27 cellular contexts compared by ENCODE assay signal in the genomic region with DNA sequence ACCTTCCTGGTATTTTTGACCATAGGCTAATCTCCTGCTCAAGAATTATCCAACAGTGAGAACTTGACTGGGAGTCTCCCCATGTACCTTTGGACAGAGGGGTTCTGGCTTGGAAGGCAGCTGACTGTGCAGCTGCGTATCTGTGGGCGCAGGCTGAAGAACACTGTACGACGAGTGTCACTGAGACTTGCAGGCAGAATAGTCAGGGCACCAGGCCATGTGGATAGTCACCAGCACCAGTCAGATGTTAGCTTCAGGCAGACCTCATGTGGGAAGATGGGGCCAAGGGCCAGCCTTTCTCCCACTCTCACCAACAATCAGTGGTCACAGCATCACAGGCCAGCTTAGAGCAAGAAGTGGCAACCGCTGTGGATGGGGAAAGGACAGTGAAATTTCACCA. TPM values are rescaled to one million over a fixed set of nuclear protein-coding genes. Genes with fewer than 3 reads are reported as not detected.
DNase-seq lines count a peak whose midpoint lies in the region; ATAC-seq, FAIRE-seq and TF ChIP-seq lines count a peak whose summit lies in the region.
"Had no signal": no experiment of that assay in that cellular context is flagged by ENCODE, and none has a peak within 500 bp of the region (broad histone marks: within the 10 kb centered on the region; RNA-seq: fewer than 3 reads in every experiment).

No MANE protein-coding gene starts in this region.

- H3K36me3 Mint-ChIP-seq in activated T-cell treated with anti-CD3 and anti-CD28 coated beads, Interleukin-2, amount 50 U/mL, for 24 hours (ENCODE audit: low read depth): peaks cover 52% of the 10 kb centered on the region
- H3K36me3 Mint-ChIP-seq in nephron (ENCODE audit: low read depth): peaks cover 35% of the 10 kb centered on the region

- no peaks in the 10 kb centered on the region for H3K9me3 Mint-ChIP-seq in activated T-cell treated with anti-CD3 and anti-CD28 coated beads, Interleukin-2, amount 50 U/mL, for 24 hours
- H3K9me3 Mint-ChIP-seq in nephron: no peaks in the 10 kb centered on the region
- H3K9me3 Mint-ChIP-seq: dendritic cell treated with granulocyte-macrophage colony-stimulating factor and Interleukin-4, amounts not matched to agents 40 ng/mL and 50 ng/mL, for 4 days had no signal

- no peak for TF ChIP-seq CTCF in cardiac muscle cell (IDR thresholded peaks at IDR 0.05; ENCODE audit: low read depth, low read length)
- TF ChIP-seq CTCF in nephron (IDR thresholded peaks at IDR 0.05; ENCODE audit: unreplicated experiment in 3 of 3): no peak

- no peaks in the 10 kb centered on the region for H3K36me3 ChIP-seq in cardiac muscle cell

- no peak for FAIRE-seq in RCC 7860 (lab: Jason Lieb, UNC)
- FAIRE-seq: A204.1 had no signal

- no peak overlapping the region for H3K4me3 ChIP-seq in cardiac muscle cell
- H3K4me3 ChIP-seq: BLaER1 treated with 17β-estradiol and CSF1 and Interleukin-3, amounts not matched to agents 10 nM and 100 nM; body of pancreas; upper lobe of left lung had no signal

- H3K4me1 Mint-ChIP-seq in activated T-cell treated with anti-CD3 and anti-CD28 coated beads, Interleukin-2, amount 50 U/mL, for 24 hours (ENCODE audit: low read depth): peaks cover 1% of the 10 kb centered on the region
- H3K4me1 Mint-ChIP-seq in nephron: peaks cover 39% of the 10 kb centered on the region

- H3K9me3 ChIP-seq in cardiac muscle cell (ENCODE audit: low read depth): no peaks in the 10 kb centered on the region
- H3K9me3 ChIP-seq: BLaER1 treated with 17β-estradiol and CSF1 and Interleukin-3, amounts not matched to agents 10 nM and 100 nM; body of pancreas; upper lobe of left lung had no signal

- no peaks in the 10 kb centered on the region for H3K27me3 ChIP-seq in cardiac muscle cell
- H3K27me3 ChIP-seq: BLaER1 treated with 17β-estradiol and CSF1 and Interleukin-3, amounts not matched to agents 10 nM and 100 nM; body of pancreas; upper lobe of left lung had no signal

- no peaks in the 10 kb centered on the region for H3K27me3 Mint-ChIP-seq in activated T-cell treated with anti-CD3 and anti-CD28 coated beads, Interleukin-2, amount 50 U/mL, for 24 hours
- H3K27me3 Mint-ChIP-seq in nephron (ENCODE audit: low read depth): no peaks in the 10 kb centered on the region
- H3K27me3 Mint-ChIP-seq: dendritic cell treated with granulocyte-macrophage colony-stimulating factor and Interleukin-4, amounts not matched to agents 40 ng/mL and 50 ng/mL, for 4 days had no signal

- H3K4me3 Mint-ChIP-seq in activated T-cell treated with anti-CD3 and anti-CD28 coated beads, Interleukin-2, amount 50 U/mL, for 24 hours: no peak overlapping the region
- no peak overlapping the region for H3K4me3 Mint-ChIP-seq in nephron
- H3K4me3 Mint-ChIP-seq: dendritic cell treated with granulocyte-macrophage colony-stimulating factor and Interleukin-4, amounts not matched to agents 40 ng/mL and 50 ng/mL, for 4 days had no signal

- ATAC-seq in GM18517 (IDR thresholded peaks at IDR 0.05; ENCODE audit: unreplicated experiment): no peak
- ATAC-seq: body of pancreas had no signal

- H3K27ac ChIP-seq in cardiac muscle cell: peak overlapping the region; percentile 19
- H3K27ac ChIP-seq: BLaER1 treated with 17β-estradiol and CSF1 and Interleukin-3, amounts not matched to agents 10 nM and 100 nM; body of pancreas; epithelial cell of prostate; upper lobe of left lung had no signal

- peaks cover 16% of the 10 kb centered on the region for H3K4me1 ChIP-seq in cardiac muscle cell (ENCODE audit: low read depth)
- H3K4me1 ChIP-seq: body of pancreas had no signal

- peak overlapping the region; percentile 3 for H3K27ac Mint-ChIP-seq in activated T-cell treated with anti-CD3 and anti-CD28 coated beads, Interleukin-2, amount 50 U/mL, for 24 hours
- peak overlapping the region in 2 of 3 experiments; percentile 24 to 65 for H3K27ac Mint-ChIP-seq in nephron
- H3K27ac Mint-ChIP-seq: dendritic cell treated with granulocyte-macrophage colony-stimulating factor and Interleukin-4, amounts not matched to agents 40 ng/mL and 50 ng/mL, for 4 days had no signal

- DNase-seq in activated T-cell treated with anti-CD3 and anti-CD28 coated beads, Interleukin-2, amount 50 U/mL, for 24 hours: no peak
- DNase-seq in activated T-cell treated with anti-CD3 and anti-CD28 coated beads, Interleukin-2, amount 50 U/mL, for 1 hour: no peak
- DNase-seq in cardiac muscle cell (ENCODE audit: low read depth in 1 of 2, low spot score in 1 of 2) (no peak), HUDEP-2 (lab: John Stamatoyannopoulos, UW; ENCODE audit: unreplicated experiment in 76 of 76) (no peak), RCC 7860 (ENCODE audit: low spot score) (no peak)
- DNase-seq in effector CD4-positive, alpha-beta T cell: no peak
- DNase-seq: activated CD4-positive, alpha-beta T cell treated with anti-CD3 and anti-CD28 coated beads for 4 hours; activated naive CD4-positive, alpha-beta T cell treated with anti-CD3 and anti-CD28 coated beads, Interleukin-2, amount 50 U/mL, for 16 hours; body of pancreas; DMS 273 treated with DMSO at 0.1 percent for 48 hours; foreskin melanocyte; GOT3; MM.1S; NCI-H1694; NCI-H82; stimulated activated CD4-positive, alpha-beta T cell treated with anti-CD3 and anti-CD28 coated beads, Interleukin-2, amount 100 ng/mL, for 24 hours; stimulated activated naive CD4-positive, alpha-beta T cell treated with Interleukin-2 at 50 U/mL for 16 hours; T-helper 9 cell; upper lobe of left lung had no signal

RNA-seq across cellular contexts. Expression of a gene that starts 43.5 kb away (rescaled TPM):
- total RNA-seq in cardiac muscle cell: 0.24 TPM in 1 of 2 replicates, not detected in the other
- not detected in 2 replicates for polyA plus RNA-seq in cardiac muscle cell
- total RNA-seq: body of pancreas, G401, mononuclear cell, upper lobe of left lung had no signal
